9 cellular contexts compared by ENCODE assay signal in genomic region chr19:6772028-6772865, GRCh38. TPM values are rescaled to one million over a fixed set of nuclear protein-coding genes. Genes with fewer than 3 reads are reported as not detected.
DNase-seq lines count a peak whose midpoint lies in the region; ATAC-seq, FAIRE-seq and TF ChIP-seq lines count a peak whose summit lies in the region.
"Had no signal": no experiment of that assay in that cellular context is flagged by ENCODE, and none has a peak within 500 bp of the region (broad histone marks: within the 10 kb centered on the region; RNA-seq: fewer than 3 reads in every experiment).

Gene VAV1, plus strand, starts transcription at chr19:6772708. Its CDS starts 100 bp downstream, at chr19:6772808.

- ATAC-seq in upper lobe of right lung: peak; percentile 84
- ATAC-seq in GM18517 (IDR thresholded peaks at IDR 0.05; ENCODE audit: unreplicated experiment): no peak

- H3K4me1 ChIP-seq in prostate gland (replicated peaks) (no peaks in the 10 kb centered on the region), upper lobe of right lung (peaks cover under 1% of the 10 kb centered on the region)

- H3K9me3 ChIP-seq in prostate gland: no peaks in the 10 kb centered on the region
- H3K9me3 ChIP-seq in upper lobe of right lung: no peaks in the 10 kb centered on the region

- peak within 1 kb of the TSS; percentile 21 to 22 for H3K4me3 ChIP-seq in prostate gland
- peak within 1 kb of the TSS; percentile 59 for H3K4me3 ChIP-seq in upper lobe of right lung

- peak; percentile 97 for FAIRE-seq in GM12891 (lab: Jason Lieb, UNC)

- intact Hi-C loops in prostate gland (cut with DNase I) (no loop called here), upper lobe of right lung (cut with DNase I) (no loop called here)

- no peaks in the 10 kb centered on the region for H3K27me3 ChIP-seq in prostate gland (replicated peaks; ENCODE audit: insufficient read depth)
- no peaks in the 10 kb centered on the region for H3K27me3 ChIP-seq in upper lobe of right lung

- H3K36me3 ChIP-seq in prostate gland: no peaks in the 10 kb centered on the region
- no peaks in the 10 kb centered on the region for H3K36me3 ChIP-seq in upper lobe of right lung

- H3K27ac ChIP-seq in prostate gland: no peak within 1 kb of the TSS
- peak within 1 kb of the TSS; percentile 68 for H3K27ac ChIP-seq in upper lobe of right lung

- WGBS in prostate gland: 38% methylated on average over 19 of the region's 25 CpGs

- peak; percentile 90 for DNase-seq in GM12891 (ENCODE audit: insufficient read length, low spot score)
- DNase-seq in HUDEP-2 (lab: John Stamatoyannopoulos, UW; ENCODE audit: unreplicated experiment in 76 of 76): peak in 61 of 76 experiments; percentile 9 to 82 (median 59)
- peak; percentile 85 for DNase-seq in activated CD4-positive, alpha-beta T cell treated with anti-CD3 and anti-CD28 coated beads for 48 hours
- peak; percentile 70 for DNase-seq in effector CD8-positive, alpha-beta T cell (lab: John Stamatoyannopoulos, UW)
- DNase-seq in prostate gland (ENCODE audit: low spot score): peak; percentile 27
- peak; percentile 89 for DNase-seq in upper lobe of right lung
- no peak for DNase-seq in cerebellar cortex (ENCODE audit: low spot score)

- TF ChIP-seq CTCF in prostate gland (IDR thresholded peaks at IDR 0.05) (peak in 1 of 4 experiments; percentile 17), upper lobe of right lung (IDR thresholded peaks at IDR 0.05) (peak; percentile 15)

- peak; percentile 74 for TF ChIP-seq POLR2A in GM12891 (IDR thresholded peaks at IDR 0.05; ENCODE audit: low read depth, low read length)
- TF ChIP-seq POLR2A in prostate gland (IDR thresholded peaks at IDR 0.05): peak; percentile 33

TF ChIP-seq in GM12891, 5 proteins besides CTCF, POLR2A, EP300 and RAD21:
- TF ChIP-seq POLR2AphosphoS5 (IDR thresholded peaks at IDR 0.05; ENCODE audit: low read depth, low read length): peak; percentile 42; the same call in 1 of the 2 replicates
- TF ChIP-seq POU2F2 (IDR thresholded peaks at IDR 0.05; ENCODE audit: low read depth, low read length): peak; percentile 5; the same call in 1 of the 2 replicates
- peak; percentile 92 for TF ChIP-seq SPI1 (IDR thresholded peaks at IDR 0.05; ENCODE audit: low read depth, low read length)
- TF ChIP-seq TAF1 (IDR thresholded peaks at IDR 0.05; ENCODE audit: low read depth, low read length): no peak

RNA-seq across cellular contexts. Expression of gene VAV1, which starts in this region (rescaled TPM):
- polyA plus RNA-seq in GM12891 (2012; ENCODE audit: low read depth, missing spikeins): 41.2 TPM
- total RNA-seq in prostate gland (1 to 10 TPM; 3.6 to 4.8 TPM), upper lobe of right lung (31.6 TPM)
- total RNA-seq: HT1080 had no signal
